In the genomic region with DNA sequence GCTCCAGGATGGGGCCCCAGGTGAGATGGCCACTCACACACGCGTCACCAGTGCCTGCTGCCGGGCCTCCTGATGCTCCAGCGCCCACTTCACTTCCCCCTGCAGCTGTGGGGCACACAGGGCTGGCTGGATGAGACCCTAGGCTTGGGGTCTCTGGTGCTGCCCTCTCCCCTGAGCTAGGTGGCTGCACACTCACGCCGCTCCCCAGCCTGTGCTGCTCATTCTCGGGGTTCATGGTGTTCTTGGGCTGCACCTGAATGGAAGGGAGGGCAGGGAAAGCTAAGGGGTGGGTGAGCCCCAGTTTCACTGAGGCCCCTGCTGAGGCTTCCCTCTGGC, we compare ENCODE assay signal across 20 cellular contexts. TPM values are rescaled to one million over a fixed set of nuclear protein-coding genes. Genes with fewer than 3 reads are reported as not detected.
DNase-seq lines count a peak whose midpoint lies in the region; ATAC-seq, FAIRE-seq and TF ChIP-seq lines count a peak whose summit lies in the region.
"Had no signal": no experiment of that assay in that cellular context is flagged by ENCODE, and none has a peak within 500 bp of the region (broad histone marks: within the 10 kb centered on the region; RNA-seq: fewer than 3 reads in every experiment).

No MANE protein-coding gene starts in this region.

- in situ Hi-C loops in HepG2 (cut with HindIII; ENCODE audit: extremely low pct_ligation_motif_present, low pct_unique_long_range_greater_than_20kb) = no loop called here
- in situ Hi-C loops in brain microvascular endothelial cell (cut with HindIII; ENCODE audit: low pct_ligation_motif_present, low sequenced_read_pairs) = no loop called here

- TF ChIP-seq EP300 in HepG2 (IDR thresholded peaks at IDR 0.05; ENCODE audit: low read depth in 2 of 2, low read length in 2 of 2) (no peak), HepG2 (CRISPR knock-in tag; IDR thresholded peaks at IDR 0.05; ENCODE audit: borderline replicate concordance) (no peak)

- TF ChIP-seq CTCF in HepG2 (CRISPR knock-in tag; IDR thresholded peaks at IDR 0.05) = no peak
- no peak for TF ChIP-seq CTCF in right lobe of liver (IDR thresholded peaks at IDR 0.05)
- no peak for TF ChIP-seq CTCF in OCI-LY7 (conservative IDR thresholded peaks at IDR 0.05; ENCODE audit: low read length)
- TF ChIP-seq CTCF in type B pancreatic cell (conservative IDR thresholded peaks at IDR 0.05) = no peak
- no peak for TF ChIP-seq CTCF in brain microvascular endothelial cell (IDR thresholded peaks at IDR 0.05; ENCODE audit: low read depth, low read length, missing control alignments)

- H3K9me2 ChIP-seq in OCI-LY7 (ENCODE audit: insufficient read depth, low read length) = no peaks in the 10 kb centered on the region

- no peaks in the 10 kb centered on the region for H3K36me3 Mint-ChIP-seq in type B pancreatic cell

- H3K4me3 Mint-ChIP-seq in type B pancreatic cell = peak overlapping the region; percentile 57

- H3K27ac ChIP-seq in HepG2 (ENCODE audit: extremely low read length, insufficient read depth, low read length) (no peak overlapping the region), right lobe of liver (no peak overlapping the region), OCI-LY7 (ENCODE audit: low read depth, low read length, poor library complexity, severe bottlenecking) (no peak overlapping the region), brain microvascular endothelial cell (no peak overlapping the region)
- H3K27ac ChIP-seq: HL-60 had no signal

- H3K9me3 Mint-ChIP-seq in type B pancreatic cell = no peaks in the 10 kb centered on the region
- H3K9me3 Mint-ChIP-seq: CD4-positive, alpha-beta T cell had no signal

- FAIRE-seq in HepG2 (lab: Jason Lieb, UNC) = no peak
- FAIRE-seq in RCC 7860 (lab: Jason Lieb, UNC) = no peak
- FAIRE-seq: G401.6, GM18507 had no signal

- no peak for DNase-seq in HepG2 (ENCODE audit: low spot score)
- DNase-seq in right lobe of liver = no peak
- DNase-seq in OCI-LY7 (ENCODE audit: low spot score) = no peak
- DNase-seq in inferior parietal cortex (ENCODE audit: extremely low spot score) = peak; percentile 0
- no peak for DNase-seq in type B pancreatic cell (ENCODE audit: extremely low spot score, unreplicated experiment)
- DNase-seq in brain microvascular endothelial cell = no peak
- no peak for DNase-seq in RCC 7860 (ENCODE audit: low spot score)
- no peak for DNase-seq in activated CD8-positive, alpha-beta memory T cell treated with anti-CD3 and anti-CD28 coated beads, Interleukin-2, amount 50 U/mL, for 4 hours
- DNase-seq: CD4-positive, alpha-beta T cell; GOT3; HCEC 1CT; MV-4-11; NCI-H1694 treated with DMSO at 0.1 percent for 48 hours; NCI-H2081 treated with DMSO at 0.1 percent for 48 hours; NCI-H524 treated with DMSO at 0.1 percent for 48 hours; NCI-H82; Right ventricle myocardium superior had no signal

- H3K9me3 ChIP-seq in HepG2 (ENCODE audit: low read length) (no peaks in the 10 kb centered on the region), right lobe of liver (no peaks in the 10 kb centered on the region), OCI-LY7 (ENCODE audit: low read length) (no peaks in the 10 kb centered on the region)

- H3K36me3 ChIP-seq in HepG2 (replicated peaks in 1 of 2; ENCODE audit: control insufficient read depth in 1 of 2, insufficient read depth in 2 of 2, low read length in 2 of 2) (no peaks in the 10 kb centered on the region), right lobe of liver (no peaks in the 10 kb centered on the region), OCI-LY7 (ENCODE audit: insufficient read depth, low read length) (peaks cover 17% of the 10 kb centered on the region; the same call in 1 of the 2 replicates), brain microvascular endothelial cell (replicated peaks) (peaks cover 2% of the 10 kb centered on the region)

- no peak overlapping the region for H3K4me3 ChIP-seq in HepG2 (replicated peaks in 1 of 3; ENCODE audit: insufficient read depth in 1 of 3, low read depth in 2 of 3, low read length in 3 of 3)
- H3K4me3 ChIP-seq in right lobe of liver = no peak overlapping the region
- H3K4me3 ChIP-seq in OCI-LY7 (ENCODE audit: low read depth, low read length, poor library complexity, severe bottlenecking) = no peak overlapping the region
- no peak overlapping the region for H3K4me3 ChIP-seq in brain microvascular endothelial cell (ENCODE audit: low read depth, low read length)

- H3K9ac ChIP-seq in HepG2 (ENCODE audit: insufficient read depth, low read depth, low read length) = no peak overlapping the region

- H2AFZ ChIP-seq in HepG2 (ENCODE audit: low read length) = no peak overlapping the region
- no peak overlapping the region for H2AFZ ChIP-seq in OCI-LY7 (ENCODE audit: low read length)

- intact Hi-C loops in HepG2 (cut with micrococcal nuclease; ENCODE audit: unreplicated experiment) = no loop called here
- intact Hi-C loops in right lobe of liver (cut with DNase I) = no loop called here
- intact Hi-C loops in OCI-LY7 (cut with micrococcal nuclease; ENCODE audit: unreplicated experiment) = no loop called here

- H3K27ac Mint-ChIP-seq in type B pancreatic cell = no peak overlapping the region
- H3K27ac Mint-ChIP-seq: CD4-positive, alpha-beta T cell had no signal

- H3K79me2 ChIP-seq in HepG2 (ENCODE audit: insufficient read depth, low read length) (no peaks in the 10 kb centered on the region), OCI-LY7 (ENCODE audit: insufficient read depth, low read depth, low read length) (no peaks in the 10 kb centered on the region)

- no peaks in the 10 kb centered on the region for H3K27me3 Mint-ChIP-seq in type B pancreatic cell
- H3K27me3 Mint-ChIP-seq: CD4-positive, alpha-beta T cell had no signal

- TF ChIP-seq RAD21 in HepG2 (CRISPR knock-in tag; IDR thresholded peaks at IDR 0.05) = no peak

- ATAC-seq in HepG2 (no peak), right lobe of liver (no peak)

- H4K20me1 ChIP-seq in HepG2 (ENCODE audit: insufficient read depth, low read length) (no peaks in the 10 kb centered on the region), OCI-LY7 (ENCODE audit: insufficient read depth, low read length) (no peaks in the 10 kb centered on the region)

- H3K4me2 ChIP-seq in HepG2 (ENCODE audit: low read depth, low read length) (no peak overlapping the region), OCI-LY7 (ENCODE audit: low read length) (peak overlapping the region; percentile 27)

- WGBS in HepG2 (ENCODE audit: low lambda C conversion rate) = 49% methylated on average over 6 of the region's 7 CpGs
- 61% methylated on average over 5 of the region's 7 CpGs for WGBS in right lobe of liver (ENCODE audit: insufficient coverage, low coverage, low lambda C conversion rate, missing lambda C conversion rate)

- POLR2A ChIA-PET in HepG2 (lab: Yijun Ruan, JAX) (interaction anchor here (2.2 to 2.6 kb wide), 2 partner anchors 9 to 16 kb away, joined by 7 to 14 read pairs; a partner anchor contains a TSS), OCI-LY7 (lab: Charles Lee) (interaction anchor here (1.7 kb wide), 1 partner anchor 12 kb away, joined by 6 read pairs; no protein-coding TSS in a partner anchor)

- TF ChIP-seq POLR2A in HepG2 (IDR thresholded peaks at IDR 0.05; ENCODE audit: insufficient read depth in 1 of 2, low read depth in 2 of 2, low read length in 2 of 2) (0 out of 4 replicates have a peak, but pooled peaks of 1 of the 2 experiments have one; percentile 17), right lobe of liver (IDR thresholded peaks at IDR 0.05) (no peak)

- CTCF ChIA-PET in HepG2 (lab: Yijun Ruan, JAX; ENCODE audit: low intra/inter-chr PET ratio, low total read pairs) (no interaction called here), OCI-LY7 (lab: Charles Lee; ENCODE audit: unreplicated experiment) (no interaction called here)

- BruUV-seq in HepG2 (replicated peaks; lab: Mats Ljungman, UMichigan) (no TSS peak), OCI-LY7 (replicated peaks; lab: Mats Ljungman, UMichigan) (no TSS peak)

- H3K4me1 ChIP-seq in HepG2 (ENCODE audit: insufficient read depth, low read length) (peaks cover 23% of the 10 kb centered on the region), right lobe of liver (peaks cover 0 to 26% (median 3%) of the 10 kb centered on the region in 4 donors), OCI-LY7 (ENCODE audit: insufficient read depth, low read length, poor library complexity, severe bottlenecking) (peaks cover 50% of the 10 kb centered on the region)

- H3K4me1 Mint-ChIP-seq in type B pancreatic cell (ENCODE audit: unreplicated experiment) = no peaks in the 10 kb centered on the region

- peaks cover 0 to 3% of the 10 kb centered on the region in 2 experiments; a peak in 1 of 5 replicates for H3K27me3 ChIP-seq in HepG2 (ENCODE audit: control insufficient read depth in 1 of 2, insufficient read depth in 2 of 2, low read length in 2 of 2)
- no peaks in the 10 kb centered on the region for H3K27me3 ChIP-seq in right lobe of liver
- H3K27me3 ChIP-seq in brain microvascular endothelial cell (replicated peaks) = no peaks in the 10 kb centered on the region

RNA-seq across cellular contexts. Expression of a gene that starts 1.2 kb away (rescaled TPM):
- total RNA-seq in HepG2 (2016; rRNA removed; fragmentation: Illumina TruSeq; extraction: Trizol) = 0.53 TPM in 1 of 2 replicates, not detected in the other
- total RNA-seq in HepG2 (2016; cell fraction: cytosol; rRNA removed; fragmentation: Illumina TruSeq; extraction: Trizol; ENCODE audit: low read depth) = 0.09 and 0.40 TPM in 2 replicates
- total RNA-seq in HepG2 (2016; cell fraction: insoluble cytoplasmic fraction; rRNA removed; fragmentation: Illumina TruSeq; extraction: Trizol) = 0.48 TPM in 1 of 2 replicates, not detected in the other
- total RNA-seq in HepG2 (2016; cell fraction: membrane; rRNA removed; fragmentation: Illumina TruSeq; extraction: Trizol) = 0.28 TPM in 2 replicates
- 0.34 and 1.4 TPM in 2 replicates for total RNA-seq in HepG2 (2016; cell fraction: nucleus; rRNA removed; fragmentation: Illumina TruSeq; extraction: Trizol)
- 1.5 and 1.7 TPM in 2 replicates for polyA plus RNA-seq in HepG2 (2011; rRNA removed)
- polyA plus RNA-seq in HepG2 (2011; cell fraction: cytosol; rRNA removed) = 0.26 and 0.44 TPM in 2 replicates
- 17.5 and 23.8 TPM in 2 replicates for polyA plus RNA-seq in HepG2 (2011; cell fraction: nucleus; rRNA removed)
- polyA plus RNA-seq in HepG2 (2012) = 1.0 and 2.1 TPM in 2 replicates
- polyA plus RNA-seq in HepG2 (2016; cell fraction: cytosol; fragmentation: Illumina TruSeq; extraction: Trizol; ENCODE audit: low read depth) = 0.11 and 0.18 TPM in 2 replicates
- polyA plus RNA-seq in HepG2 (2016; cell fraction: insoluble cytoplasmic fraction; fragmentation: Illumina TruSeq; extraction: Trizol; ENCODE audit: low read depth) = 0.24 and 0.57 TPM in 2 replicates
- not detected in 2 replicates for polyA plus RNA-seq in HepG2 (2016; cell fraction: membrane; fragmentation: Illumina TruSeq; extraction: Trizol; ENCODE audit: low read depth)
- 2.7 and 3.2 TPM in 2 replicates for polyA plus RNA-seq in HepG2 (2016; cell fraction: nucleus; fragmentation: Illumina TruSeq; extraction: Trizol; ENCODE audit: insufficient read depth, low read depth)
- 0.38 and 3.8 TPM in 2 replicates for polyA minus RNA-seq in HepG2 (2011; rRNA and poly(A)+ RNA removed; ENCODE audit: low replicate concordance)
- not detected in 2 replicates for polyA minus RNA-seq in HepG2 (2011; cell fraction: cytosol; rRNA and poly(A)+ RNA removed)
- polyA minus RNA-seq in HepG2 (2011; cell fraction: nucleus; rRNA and poly(A)+ RNA removed) = 0.90 and 1.6 TPM in 2 replicates
- under 1 TPM in 1 of 6 experiments, not detected in 5; 0.31 TPM for total RNA-seq in right lobe of liver
- 25.8 and 35.9 TPM in 2 replicates for total RNA-seq in OCI-LY7 (2014; rRNA removed; shearing (Covaris generic))
- 52.6 and 57.9 TPM in 2 replicates for total RNA-seq in OCI-LY7 (2022)
- 1.2 and 3.9 TPM in 2 replicates for total RNA-seq in type B pancreatic cell (ENCODE audit: low replicate concordance)

RNA-seq across cellular contexts. Expression of a gene that starts 1.9 kb away (rescaled TPM):
- total RNA-seq in HepG2 (2016; rRNA removed; fragmentation: Illumina TruSeq; extraction: Trizol) = 3.4 and 4.7 TPM in 2 replicates
- 2.0 and 3.1 TPM in 2 replicates for total RNA-seq in HepG2 (2016; cell fraction: cytosol; rRNA removed; fragmentation: Illumina TruSeq; extraction: Trizol; ENCODE audit: low read depth)
- 3.0 and 4.0 TPM in 2 replicates for total RNA-seq in HepG2 (2016; cell fraction: insoluble cytoplasmic fraction; rRNA removed; fragmentation: Illumina TruSeq; extraction: Trizol)
- 2.4 and 3.1 TPM in 2 replicates for total RNA-seq in HepG2 (2016; cell fraction: membrane; rRNA removed; fragmentation: Illumina TruSeq; extraction: Trizol)
- total RNA-seq in HepG2 (2016; cell fraction: nucleus; rRNA removed; fragmentation: Illumina TruSeq; extraction: Trizol) = 2.0 and 3.3 TPM in 2 replicates
- 8.4 and 12.7 TPM in 2 replicates for polyA plus RNA-seq in HepG2 (2011; rRNA removed)
- polyA plus RNA-seq in HepG2 (2011; cell fraction: cytosol; rRNA removed) = 5.6 and 13.2 TPM in 2 replicates
- 160 and 166 TPM in 2 replicates for polyA plus RNA-seq in HepG2 (2011; cell fraction: nucleus; rRNA removed)
- polyA plus RNA-seq in HepG2 (2012) = 2.9 and 5.9 TPM in 2 replicates
- polyA plus RNA-seq in HepG2 (2016; cell fraction: cytosol; fragmentation: Illumina TruSeq; extraction: Trizol; ENCODE audit: low read depth) = 1.6 and 3.1 TPM in 2 replicates
- 3.2 and 3.5 TPM in 2 replicates for polyA plus RNA-seq in HepG2 (2016; cell fraction: insoluble cytoplasmic fraction; fragmentation: Illumina TruSeq; extraction: Trizol; ENCODE audit: low read depth)
- 1.8 and 2.5 TPM in 2 replicates for polyA plus RNA-seq in HepG2 (2016; cell fraction: membrane; fragmentation: Illumina TruSeq; extraction: Trizol; ENCODE audit: low read depth)
- 9.9 and 13.3 TPM in 2 replicates for polyA plus RNA-seq in HepG2 (2016; cell fraction: nucleus; fragmentation: Illumina TruSeq; extraction: Trizol; ENCODE audit: insufficient read depth, low read depth)
- polyA minus RNA-seq in HepG2 (2011; rRNA and poly(A)+ RNA removed; ENCODE audit: low replicate concordance) = 6.6 and 10.5 TPM in 2 replicates
- polyA minus RNA-seq in HepG2 (2011; cell fraction: cytosol; rRNA and poly(A)+ RNA removed) = 3.3 and 4.7 TPM in 2 replicates
- 3.4 and 7.1 TPM in 2 replicates for polyA minus RNA-seq in HepG2 (2011; cell fraction: nucleus; rRNA and poly(A)+ RNA removed)
- 1 to 10 TPM in 4 of 6 experiments, under 1 TPM in 2; 0.83 to 2.5 (median 1.3) TPM for total RNA-seq in right lobe of liver
- 28.1 and 30.8 TPM in 2 replicates for total RNA-seq in OCI-LY7 (2014; rRNA removed; shearing (Covaris generic))
- total RNA-seq in OCI-LY7 (2022) = 56.3 and 57.9 TPM in 2 replicates
- total RNA-seq in type B pancreatic cell (ENCODE audit: low replicate concordance) = 5.6 and 8.5 TPM in 2 replicates

RNA-seq across cellular contexts. Expression of a gene that starts 4.1 kb away (rescaled TPM):
- total RNA-seq in HepG2 (2016; rRNA removed; fragmentation: Illumina TruSeq; extraction: Trizol) (17.8 and 47.8 TPM in 2 replicates), right lobe of liver (10 to 100 TPM; 19.7 to 56.0 (median 28.2) TPM), OCI-LY7 (2022) (45.5 and 46.5 TPM in 2 replicates), type B pancreatic cell (ENCODE audit: low replicate concordance) (33.5 and 34.8 TPM in 2 replicates)
- total RNA-seq in HepG2 (2016; cell fraction: cytosol; rRNA removed; fragmentation: Illumina TruSeq; extraction: Trizol; ENCODE audit: low read depth) = 23.3 and 24.5 TPM in 2 replicates
- total RNA-seq in HepG2 (2016; cell fraction: insoluble cytoplasmic fraction; rRNA removed; fragmentation: Illumina TruSeq; extraction: Trizol) = 20.4 and 46.4 TPM in 2 replicates
- total RNA-seq in HepG2 (2016; cell fraction: membrane; rRNA removed; fragmentation: Illumina TruSeq; extraction: Trizol) = 26.6 and 30.6 TPM in 2 replicates
- total RNA-seq in HepG2 (2016; cell fraction: nucleus; rRNA removed; fragmentation: Illumina TruSeq; extraction: Trizol) = 18.5 and 25.5 TPM in 2 replicates
- 7.5 and 11.8 TPM in 2 replicates for polyA plus RNA-seq in HepG2 (2011; rRNA removed)
- polyA plus RNA-seq in HepG2 (2011; cell fraction: cytosol; rRNA removed) = 10.6 and 19.3 TPM in 2 replicates
- 47.2 and 48.7 TPM in 2 replicates for polyA plus RNA-seq in HepG2 (2011; cell fraction: nucleus; rRNA removed)
- 4.2 and 8.6 TPM in 2 replicates for polyA plus RNA-seq in HepG2 (2012)
- 14.5 and 19.6 TPM in 2 replicates for polyA plus RNA-seq in HepG2 (2016; cell fraction: cytosol; fragmentation: Illumina TruSeq; extraction: Trizol; ENCODE audit: low read depth)
- 10.3 and 11.6 TPM in 2 replicates for polyA plus RNA-seq in HepG2 (2016; cell fraction: insoluble cytoplasmic fraction; fragmentation: Illumina TruSeq; extraction: Trizol; ENCODE audit: low read depth)
- polyA plus RNA-seq in HepG2 (2016; cell fraction: membrane; fragmentation: Illumina TruSeq; extraction: Trizol; ENCODE audit: low read depth) = 16.4 and 20.3 TPM in 2 replicates
- 33.8 and 45.5 TPM in 2 replicates for polyA plus RNA-seq in HepG2 (2016; cell fraction: nucleus; fragmentation: Illumina TruSeq; extraction: Trizol; ENCODE audit: insufficient read depth, low read depth)
- polyA minus RNA-seq in HepG2 (2011; rRNA and poly(A)+ RNA removed; ENCODE audit: low replicate concordance) = 2.4 and 4.6 TPM in 2 replicates
- polyA minus RNA-seq in HepG2 (2011; cell fraction: cytosol; rRNA and poly(A)+ RNA removed) = 5.2 and 9.3 TPM in 2 replicates
- polyA minus RNA-seq in HepG2 (2011; cell fraction: nucleus; rRNA and poly(A)+ RNA removed) = 9.1 and 10.3 TPM in 2 replicates
- total RNA-seq in OCI-LY7 (2014; rRNA removed; shearing (Covaris generic)) = 44.8 and 51.3 TPM in 2 replicates

RNA-seq across cellular contexts. Expression of a gene that starts 10.1 kb away (rescaled TPM):
- 27.3 and 46.1 TPM in 2 replicates for total RNA-seq in HepG2 (2016; rRNA removed; fragmentation: Illumina TruSeq; extraction: Trizol)
- total RNA-seq in HepG2 (2016; cell fraction: cytosol; rRNA removed; fragmentation: Illumina TruSeq; extraction: Trizol; ENCODE audit: low read depth) = 309 and 313 TPM in 2 replicates
- 32.7 and 50.4 TPM in 2 replicates for total RNA-seq in HepG2 (2016; cell fraction: insoluble cytoplasmic fraction; rRNA removed; fragmentation: Illumina TruSeq; extraction: Trizol)
- 215 and 243 TPM in 2 replicates for total RNA-seq in HepG2 (2016; cell fraction: membrane; rRNA removed; fragmentation: Illumina TruSeq; extraction: Trizol)
- total RNA-seq in HepG2 (2016; cell fraction: nucleus; rRNA removed; fragmentation: Illumina TruSeq; extraction: Trizol) = 17.9 and 18.8 TPM in 2 replicates
- 25.5 and 34.0 TPM in 2 replicates for polyA plus RNA-seq in HepG2 (2011; rRNA removed)
- 9.2 and 47.6 TPM in 2 replicates for polyA plus RNA-seq in HepG2 (2011; cell fraction: cytosol; rRNA removed)
- polyA plus RNA-seq in HepG2 (2011; cell fraction: nucleus; rRNA removed) = 25.3 and 25.6 TPM in 2 replicates
- polyA plus RNA-seq in HepG2 (2012) = 6.0 and 9.7 TPM in 2 replicates
- polyA plus RNA-seq in HepG2 (2016; cell fraction: cytosol; fragmentation: Illumina TruSeq; extraction: Trizol; ENCODE audit: low read depth) = 285 and 311 TPM in 2 replicates
- polyA plus RNA-seq in HepG2 (2016; cell fraction: insoluble cytoplasmic fraction; fragmentation: Illumina TruSeq; extraction: Trizol; ENCODE audit: low read depth) = 25.1 and 30.0 TPM in 2 replicates
- 167 and 188 TPM in 2 replicates for polyA plus RNA-seq in HepG2 (2016; cell fraction: membrane; fragmentation: Illumina TruSeq; extraction: Trizol; ENCODE audit: low read depth)
- polyA plus RNA-seq in HepG2 (2016; cell fraction: nucleus; fragmentation: Illumina TruSeq; extraction: Trizol; ENCODE audit: insufficient read depth, low read depth) = 32.0 and 38.6 TPM in 2 replicates
- 4.1 and 35.6 TPM in 2 replicates for polyA minus RNA-seq in HepG2 (2011; rRNA and poly(A)+ RNA removed; ENCODE audit: low replicate concordance)
- polyA minus RNA-seq in HepG2 (2011; cell fraction: cytosol; rRNA and poly(A)+ RNA removed) = 14.3 and 15.0 TPM in 2 replicates
- polyA minus RNA-seq in HepG2 (2011; cell fraction: nucleus; rRNA and poly(A)+ RNA removed) = 4.4 and 4.6 TPM in 2 replicates
- total RNA-seq in right lobe of liver = 10 to 100 TPM; 14.0 to 43.7 (median 26.2) TPM
- total RNA-seq in OCI-LY7 (2014; rRNA removed; shearing (Covaris generic)) = 9.5 and 15.9 TPM in 2 replicates
- 12.2 and 14.4 TPM in 2 replicates for total RNA-seq in OCI-LY7 (2022)
- total RNA-seq in type B pancreatic cell (ENCODE audit: low replicate concordance) = 37.0 and 97.1 TPM in 2 replicates

RNA-seq across cellular contexts. Expression of a gene that starts 15.8 kb away (rescaled TPM):
- total RNA-seq in HepG2 (2016; rRNA removed; fragmentation: Illumina TruSeq; extraction: Trizol) (16.9 and 21.7 TPM in 2 replicates), right lobe of liver (10 to 100 TPM; 11.9 to 26.1 (median 17.3) TPM), OCI-LY7 (2022) (156 and 173 TPM in 2 replicates), type B pancreatic cell (ENCODE audit: low replicate concordance) (41.4 and 44.5 TPM in 2 replicates)
- total RNA-seq in HepG2 (2016; cell fraction: cytosol; rRNA removed; fragmentation: Illumina TruSeq; extraction: Trizol; ENCODE audit: low read depth) = 7.0 and 7.4 TPM in 2 replicates
- 15.6 and 20.7 TPM in 2 replicates for total RNA-seq in HepG2 (2016; cell fraction: insoluble cytoplasmic fraction; rRNA removed; fragmentation: Illumina TruSeq; extraction: Trizol)
- total RNA-seq in HepG2 (2016; cell fraction: membrane; rRNA removed; fragmentation: Illumina TruSeq; extraction: Trizol) = 5.7 and 7.5 TPM in 2 replicates
- 14.7 and 17.4 TPM in 2 replicates for total RNA-seq in HepG2 (2016; cell fraction: nucleus; rRNA removed; fragmentation: Illumina TruSeq; extraction: Trizol)
- 25.0 and 25.2 TPM in 2 replicates for polyA plus RNA-seq in HepG2 (2011; rRNA removed)
- 10.2 and 14.3 TPM in 2 replicates for polyA plus RNA-seq in HepG2 (2011; cell fraction: cytosol; rRNA removed)
- polyA plus RNA-seq in HepG2 (2011; cell fraction: nucleus; rRNA removed) = 96.0 and 123 TPM in 2 replicates
- 12.1 and 17.0 TPM in 2 replicates for polyA plus RNA-seq in HepG2 (2012)
- 1.3 and 1.4 TPM in 2 replicates for polyA plus RNA-seq in HepG2 (2016; cell fraction: cytosol; fragmentation: Illumina TruSeq; extraction: Trizol; ENCODE audit: low read depth)
- 14.0 TPM in 2 replicates for polyA plus RNA-seq in HepG2 (2016; cell fraction: insoluble cytoplasmic fraction; fragmentation: Illumina TruSeq; extraction: Trizol; ENCODE audit: low read depth)
- polyA plus RNA-seq in HepG2 (2016; cell fraction: membrane; fragmentation: Illumina TruSeq; extraction: Trizol; ENCODE audit: low read depth) = 3.2 and 3.5 TPM in 2 replicates
- 31.2 and 33.5 TPM in 2 replicates for polyA plus RNA-seq in HepG2 (2016; cell fraction: nucleus; fragmentation: Illumina TruSeq; extraction: Trizol; ENCODE audit: insufficient read depth, low read depth)
- 29.7 and 30.3 TPM in 2 replicates for polyA minus RNA-seq in HepG2 (2011; rRNA and poly(A)+ RNA removed; ENCODE audit: low replicate concordance)
- 6.2 and 6.9 TPM in 2 replicates for polyA minus RNA-seq in HepG2 (2011; cell fraction: cytosol; rRNA and poly(A)+ RNA removed)
- 44.2 and 47.5 TPM in 2 replicates for polyA minus RNA-seq in HepG2 (2011; cell fraction: nucleus; rRNA and poly(A)+ RNA removed)
- 142 and 169 TPM in 2 replicates for total RNA-seq in OCI-LY7 (2014; rRNA removed; shearing (Covaris generic))
